23 cellular contexts compared by ENCODE assay signal in genomic region chr5:94705427-94705826, GRCh38.
DNase-seq lines count a peak whose midpoint lies in the region; ATAC-seq and TF ChIP-seq lines count a peak whose summit lies in the region.
"Had no signal": no experiment of that assay in that cellular context is flagged by ENCODE, and none has a peak within 500 bp of the region (broad histone marks: within the 10 kb centered on the region; RNA-seq: fewer than 3 reads in every experiment).

No MANE protein-coding gene starts in this region.

- H3K27ac ChIP-seq in HEK293 (ENCODE audit: extremely low read depth, low read depth, low read length), result no peak overlapping the region
- peak overlapping the region; percentile 12; the same call in 1 of the 2 replicates for H3K27ac ChIP-seq in SK-N-MC
- H3K27ac ChIP-seq in foreskin keratinocyte, result no peak overlapping the region
- H3K27ac ChIP-seq: body of pancreas, esophagus squamous epithelium, psoas muscle, tibial artery had no signal

- no peak overlapping the region for H3K9ac ChIP-seq in SK-N-MC (ENCODE audit: insufficient read length)

- CTCF ChIA-PET in HEK293 (lab: Yijun Ruan, JAX), result interaction anchor here (0.6 kb wide), 1 partner anchor 403 kb away, joined by 3 read pairs; no protein-coding TSS in a partner anchor

- DNase-seq in Caki2 (ENCODE audit: low read depth) (peak; percentile 29), SK-N-MC (ENCODE audit: low read depth, low spot score) (no peak), foreskin keratinocyte (no peak), inferior parietal cortex (ENCODE audit: extremely low spot score) (no peak)
- DNase-seq: activated CD4-positive, alpha-beta T cell treated with anti-CD3 and anti-CD28 coated beads, Interleukin-2, amount 10 ng/mL, durations not matched to agents 7 days and 5 days; activated naive CD8-positive, alpha-beta T cell treated with anti-CD3 and anti-CD28 coated beads, Interleukin-2, amount 10 ng/mL, durations not matched to agents 7 days and 5 days; body of pancreas; CD4-positive, alpha-beta memory T cell; effector memory CD8-positive, alpha-beta T cell; esophagus squamous epithelium; head of caudate nucleus; left ventricle myocardium superior; MV-4-11; NCI-H187 treated with DMSO at 0.1 percent for 48 hours; psoas muscle; Right ventricle myocardium superior; stimulated activated CD4-positive, alpha-beta T cell treated with anti-CD3 and anti-CD28 coated beads, Interleukin-4, amount 100 ng/mL, for 24 hours; T-helper 1 cell; tibial artery had no signal

- in situ Hi-C loops in Caki2 (cut with HindIII; ENCODE audit: low pct_unique_long_range_greater_than_20kb, low sequenced_read_pairs), result no loop called here

- POLR2A ChIA-PET in HEK293 (lab: Yijun Ruan, JAX), result no interaction called here

- H3K27me3 ChIP-seq in foreskin keratinocyte, result no peaks in the 10 kb centered on the region
- H3K27me3 ChIP-seq: body of pancreas, esophagus squamous epithelium, tibial artery had no signal

- ATAC-seq in foreskin keratinocyte (peak; percentile 87), GM18867 (IDR thresholded peaks at IDR 0.05; ENCODE audit: unreplicated experiment) (no peak), HG03432 (IDR thresholded peaks at IDR 0.05; ENCODE audit: unreplicated experiment) (no peak), GM19452 (IDR thresholded peaks at IDR 0.05; ENCODE audit: unreplicated experiment) (no peak)
- ATAC-seq: body of pancreas; effector memory CD8-positive, alpha-beta T cell; left ventricle myocardium superior; psoas muscle had no signal

- no peak for TF ChIP-seq CTCF in HEK293 (tag by site-specific recombination; IDR thresholded peaks at IDR 0.05)
- no peak for TF ChIP-seq CTCF in foreskin keratinocyte (conservative IDR thresholded peaks at IDR 0.05)

- H3K4me3 ChIP-seq in HEK293 (ENCODE audit: low read depth, low read length), result no peak overlapping the region
- no peak overlapping the region for H3K4me3 ChIP-seq in SK-N-MC
- H3K4me3 ChIP-seq: body of pancreas, esophagus squamous epithelium, psoas muscle, tibial artery had no signal

- H3K36me3 ChIP-seq in HEK293 (ENCODE audit: control insufficient read depth in 2 of 2, insufficient read depth in 1 of 2, low read length in 2 of 2) (peaks cover 0 to 38% of the 10 kb centered on the region in 2 experiments; a peak in 1 of 3 replicates), SK-N-MC (ENCODE audit: insufficient read depth, low read length) (peaks cover 37% of the 10 kb centered on the region)

- H3K4me1 ChIP-seq in HEK293 (ENCODE audit: control insufficient read depth, insufficient read depth, low read length), result peaks cover 21% of the 10 kb centered on the region
- H3K4me1 ChIP-seq in foreskin keratinocyte, result peaks cover 4% of the 10 kb centered on the region
- H3K4me1 ChIP-seq: esophagus squamous epithelium, psoas muscle, tibial artery had no signal

- no peaks in the 10 kb centered on the region for H3K9me3 ChIP-seq in HEK293 (ENCODE audit: control insufficient read depth, insufficient read depth, low read depth, low read length)
- no peaks in the 10 kb centered on the region for H3K9me3 ChIP-seq in SK-N-MC (ENCODE audit: low read depth, low read length)
- H3K9me3 ChIP-seq: body of pancreas, esophagus squamous epithelium, psoas muscle, tibial artery had no signal

TF ChIP-seq in HEK293, 187 proteins besides CTCF, POLR2A, EP300 and RAD21 (continues in another document):
- peak; percentile 68; the same call in 1 of the 2 replicates for TF ChIP-seq ZNF366 (tag by site-specific recombination; conservative IDR thresholded peaks at IDR 0.05)
- no peak for TF ChIP-seq ZNF354C (tag by site-specific recombination; IDR thresholded peaks at IDR 0.05; ENCODE audit: borderline replicate concordance, low read depth)
- no peak for TF ChIP-seq MZF1 (tag by site-specific recombination; IDR thresholded peaks at IDR 0.05; ENCODE audit: borderline replicate concordance)
- TF ChIP-seq, protein P1, sequence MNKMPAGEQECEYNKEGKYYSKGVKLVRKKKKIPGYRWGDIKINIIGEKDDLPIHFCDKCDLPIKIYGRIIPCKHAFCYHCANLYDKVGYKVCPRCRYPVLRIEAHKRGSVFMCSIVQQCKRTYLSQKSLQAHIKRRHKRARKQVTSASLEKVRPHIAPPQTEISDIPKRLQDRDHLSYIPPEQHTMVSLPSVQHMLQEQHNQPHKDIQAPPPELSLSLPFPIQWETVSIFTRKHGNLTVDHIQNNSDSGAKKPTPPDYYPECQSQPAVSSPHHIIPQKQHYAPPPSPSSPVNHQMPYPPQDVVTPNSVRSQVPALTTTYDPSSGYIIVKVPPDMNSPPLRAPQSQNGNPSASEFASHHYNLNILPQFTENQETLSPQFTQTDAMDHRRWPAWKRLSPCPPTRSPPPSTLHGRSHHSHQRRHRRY (tag by site-specific recombination; IDR thresholded peaks at IDR 0.05), result no peak
- no peak for TF ChIP-seq YY2 (tag by site-specific recombination; IDR thresholded peaks at IDR 0.05)
- TF ChIP-seq ZNF76 (tag by site-specific recombination; IDR thresholded peaks at IDR 0.05; ENCODE audit: borderline replicate concordance, low read depth), result no peak
- TF ChIP-seq, protein P2, sequence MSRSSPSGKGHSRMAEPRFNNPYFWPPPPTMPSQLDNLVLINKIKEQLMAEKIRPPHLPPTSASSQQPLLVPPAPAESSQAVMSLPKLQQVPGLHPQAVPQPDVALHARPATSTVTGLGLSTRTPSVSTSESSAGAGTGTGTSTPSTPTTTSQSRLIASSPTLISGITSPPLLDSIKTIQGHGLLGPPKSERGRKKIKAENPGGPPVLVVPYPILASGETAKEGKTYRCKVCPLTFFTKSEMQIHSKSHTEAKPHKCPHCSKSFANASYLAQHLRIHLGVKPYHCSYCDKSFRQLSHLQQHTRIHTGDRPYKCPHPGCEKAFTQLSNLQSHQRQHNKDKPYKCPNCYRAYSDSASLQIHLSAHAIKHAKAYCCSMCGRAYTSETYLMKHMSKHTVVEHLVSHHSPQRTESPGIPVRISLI (tag by site-specific recombination; IDR thresholded peaks at IDR 0.05), result peak; percentile 70
- peak; percentile 54 for TF ChIP-seq ZNF843 (tag by site-specific recombination; IDR thresholded peaks at IDR 0.05)
- no peak for TF ChIP-seq ZNF112 (tag by site-specific recombination; IDR thresholded peaks at IDR 0.05)
- TF ChIP-seq ZNF629 (tag by site-specific recombination; IDR thresholded peaks at IDR 0.05), result peak; percentile 35; the same call in 1 of the 2 replicates
- peak; percentile 47; the same call in 1 of the 2 replicates for TF ChIP-seq OSR2 (tag by site-specific recombination; IDR thresholded peaks at IDR 0.05)
- TF ChIP-seq ZNF626 (tag by site-specific recombination; IDR thresholded peaks at IDR 0.05), result no peak
- peak; percentile 64 for TF ChIP-seq SP7 (tag by site-specific recombination; IDR thresholded peaks at IDR 0.05)
- peak; percentile 65 for TF ChIP-seq WT1 (tag by site-specific recombination; IDR thresholded peaks at IDR 0.05)
- no peak for TF ChIP-seq ZBTB21 (tag by site-specific recombination; IDR thresholded peaks at IDR 0.05)
- TF ChIP-seq, protein P3, sequence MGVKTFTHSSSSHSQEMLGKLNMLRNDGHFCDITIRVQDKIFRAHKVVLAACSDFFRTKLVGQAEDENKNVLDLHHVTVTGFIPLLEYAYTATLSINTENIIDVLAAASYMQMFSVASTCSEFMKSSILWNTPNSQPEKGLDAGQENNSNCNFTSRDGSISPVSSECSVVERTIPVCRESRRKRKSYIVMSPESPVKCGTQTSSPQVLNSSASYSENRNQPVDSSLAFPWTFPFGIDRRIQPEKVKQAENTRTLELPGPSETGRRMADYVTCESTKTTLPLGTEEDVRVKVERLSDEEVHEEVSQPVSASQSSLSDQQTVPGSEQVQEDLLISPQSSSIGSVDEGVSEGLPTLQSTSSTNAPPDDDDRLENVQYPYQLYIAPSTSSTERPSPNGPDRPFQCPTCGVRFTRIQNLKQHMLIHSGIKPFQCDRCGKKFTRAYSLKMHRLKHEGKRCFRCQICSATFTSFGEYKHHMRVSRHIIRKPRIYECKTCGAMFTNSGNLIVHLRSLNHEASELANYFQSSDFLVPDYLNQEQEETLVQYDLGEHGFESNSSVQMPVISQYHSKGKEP (tag by site-specific recombination; IDR thresholded peaks at IDR 0.05), result no peak
- TF ChIP-seq ZNF621 (tag by site-specific recombination; IDR thresholded peaks at IDR 0.05), result no peak
- peak; percentile 36 for TF ChIP-seq FEZF1 (tag by site-specific recombination; IDR thresholded peaks at IDR 0.05)
- no peak for TF ChIP-seq SP3 (tag by site-specific recombination; IDR thresholded peaks at IDR 0.05)
